ENCODE assay signal across 1 cellular context in the genomic region with DNA sequence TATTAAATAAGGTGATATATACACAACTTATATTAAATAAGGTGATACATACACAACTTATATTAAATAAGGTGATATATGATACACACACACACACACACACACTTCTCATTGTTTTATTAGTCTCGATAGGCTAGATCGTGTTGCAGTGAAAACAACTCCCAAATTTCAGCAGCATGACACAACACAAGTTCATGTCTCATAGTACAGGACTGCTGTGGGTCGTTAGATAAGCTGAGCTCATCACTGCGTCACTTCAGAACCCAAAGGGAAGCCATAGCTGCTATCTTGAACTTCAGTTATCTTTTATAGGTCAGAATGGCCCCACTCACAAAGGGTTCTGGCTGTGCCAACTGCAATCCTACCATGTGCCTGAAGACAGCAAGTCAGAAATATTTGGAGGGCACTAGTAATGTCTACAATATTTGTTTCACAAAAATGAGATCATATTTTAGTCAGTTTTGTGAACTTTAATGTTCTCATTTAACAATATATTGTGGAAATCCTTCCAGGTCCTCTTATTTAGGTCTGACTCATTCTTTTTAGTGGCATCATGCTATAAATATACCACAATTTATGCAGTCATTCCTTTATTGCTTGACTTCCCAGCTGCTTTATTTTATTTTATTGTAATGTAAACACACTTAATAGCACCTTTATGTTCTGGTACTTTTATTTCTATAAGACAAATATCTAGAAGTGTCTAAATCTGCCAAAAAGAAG.
TF ChIP-seq lines count a peak whose summit lies in the region.

No MANE protein-coding gene starts in this region.

TF ChIP-seq in HEK293, 187 proteins besides CTCF, POLR2A, EP300 and RAD21 (continued from another document):
- TF ChIP-seq ZNF423 (tag by site-specific recombination; IDR thresholded peaks at IDR 0.05) (no peak; the same call in 1 of the 2 replicates), SETDB1 (IDR thresholded peaks at IDR 0.05; ENCODE audit: insufficient read length, low read length) (no peak), SALL2 (tag by site-specific recombination; IDR thresholded peaks at IDR 0.05; ENCODE audit: borderline replicate concordance) (no peak), ZNF133 (tag by site-specific recombination; IDR thresholded peaks at IDR 0.05) (no peak), ZNF600 (tag by site-specific recombination; IDR thresholded peaks at IDR 0.05) (peak; percentile 69; the same call in 1 of the 2 replicates), ZFP69B (tag by site-specific recombination; IDR thresholded peaks at IDR 0.05) (peak; percentile 87), ZNF514 (tag by site-specific recombination; IDR thresholded peaks at IDR 0.05) (no peak), ZNF621 (tag by site-specific recombination; IDR thresholded peaks at IDR 0.05) (no peak), ZFP41 (tag by site-specific recombination; IDR thresholded peaks at IDR 0.05; ENCODE audit: borderline replicate concordance) (no peak), ZSCAN16 (tag by site-specific recombination; IDR thresholded peaks at IDR 0.05) (no peak), SCRT1 (tag by site-specific recombination; IDR thresholded peaks at IDR 0.05; ENCODE audit: borderline replicate concordance) (no peak; the same call in 1 of the 2 replicates), KLF10 (tag by site-specific recombination; IDR thresholded peaks at IDR 0.05) (peak; percentile 60), ZNF558 (tag by site-specific recombination; IDR thresholded peaks at IDR 0.05) (peak; percentile 64; the same call in 1 of the 2 replicates), IKZF3 (tag by site-specific recombination; IDR thresholded peaks at IDR 0.05) (peak; percentile 67), ZNF19 (tag by site-specific recombination; IDR thresholded peaks at IDR 0.05; ENCODE audit: low read depth) (no peak), ZNF555 (tag by site-specific recombination; conservative IDR thresholded peaks at IDR 0.05) (no peak), ZNF521 (tag by site-specific recombination; IDR thresholded peaks at IDR 0.05) (no peak), GFI1B (tag by site-specific recombination; IDR thresholded peaks at IDR 0.05) (0 out of 2 replicates have a peak, but pooled peaks have one; percentile 19), ZNF174 (tag by site-specific recombination; IDR thresholded peaks at IDR 0.05) (0 out of 2 replicates have a peak, but pooled peaks have one; percentile 50), ZNF776 (tag by site-specific recombination; IDR thresholded peaks at IDR 0.05; ENCODE audit: borderline replicate concordance) (no peak), ZNF830 (tag by site-specific recombination; IDR thresholded peaks at IDR 0.05; ENCODE audit: low read depth) (no peak), ZNF366 (tag by site-specific recombination; conservative IDR thresholded peaks at IDR 0.05) (peak; percentile 83), ZNF211 (tag by site-specific recombination; IDR thresholded peaks at IDR 0.05; ENCODE audit: low read depth) (no peak), FEZF1 (tag by site-specific recombination; IDR thresholded peaks at IDR 0.05) (peak; percentile 86), ZNF654 (tag by site-specific recombination; IDR thresholded peaks at IDR 0.05; ENCODE audit: low read depth) (peak; percentile 3), ZNF266 (tag by site-specific recombination; IDR thresholded peaks at IDR 0.05; ENCODE audit: low read depth) (no peak), ZNF24 (tag by site-specific recombination; IDR thresholded peaks at IDR 0.05) (peak; percentile 75), TRIM28 (IDR thresholded peaks at IDR 0.05; ENCODE audit: borderline replicate concordance, low read length) (no peak), ZNF157 (tag by site-specific recombination; IDR thresholded peaks at IDR 0.05) (no peak), ZNF701 (tag by site-specific recombination; IDR thresholded peaks at IDR 0.05) (no peak), ZNF658 (tag by site-specific recombination; IDR thresholded peaks at IDR 0.05) (no peak), ZNF585B (tag by site-specific recombination; IDR thresholded peaks at IDR 0.05) (no peak), ZNF350 (tag by site-specific recombination; IDR thresholded peaks at IDR 0.05) (no peak), ZNF335 (tag by site-specific recombination; conservative IDR thresholded peaks at IDR 0.05) (peak; percentile 90), ZNF837 (tag by site-specific recombination; IDR thresholded peaks at IDR 0.05) (no peak), ZNF23 (tag by site-specific recombination; IDR thresholded peaks at IDR 0.05; ENCODE audit: borderline replicate concordance) (no peak), ZSCAN30 (tag by site-specific recombination; IDR thresholded peaks at IDR 0.05) (no peak; the same call in 1 of the 2 replicates), OVOL3 (tag by site-specific recombination; IDR thresholded peaks at IDR 0.05) (peak; percentile 90), ZNF2 (tag by site-specific recombination; IDR thresholded peaks at IDR 0.05) (peak; percentile 47), ZNF354C (tag by site-specific recombination; IDR thresholded peaks at IDR 0.05; ENCODE audit: borderline replicate concordance, low read depth) (no peak), ZNF791 (tag by site-specific recombination; IDR thresholded peaks at IDR 0.05) (no peak), ZNF629 (tag by site-specific recombination; IDR thresholded peaks at IDR 0.05) (peak; percentile 99), ZNF561 (tag by site-specific recombination; IDR thresholded peaks at IDR 0.05; ENCODE audit: borderline replicate concordance) (peak; percentile 63), ZNF184 (tag by site-specific recombination; IDR thresholded peaks at IDR 0.05) (peak; percentile 36), ZNF121 (tag by site-specific recombination; IDR thresholded peaks at IDR 0.05) (0 out of 2 replicates have a peak, but pooled peaks have one; percentile 14), GLIS2 (tag by site-specific recombination; IDR thresholded peaks at IDR 0.05) (peak; percentile 52)
- TF ChIP-seq, protein P1, sequence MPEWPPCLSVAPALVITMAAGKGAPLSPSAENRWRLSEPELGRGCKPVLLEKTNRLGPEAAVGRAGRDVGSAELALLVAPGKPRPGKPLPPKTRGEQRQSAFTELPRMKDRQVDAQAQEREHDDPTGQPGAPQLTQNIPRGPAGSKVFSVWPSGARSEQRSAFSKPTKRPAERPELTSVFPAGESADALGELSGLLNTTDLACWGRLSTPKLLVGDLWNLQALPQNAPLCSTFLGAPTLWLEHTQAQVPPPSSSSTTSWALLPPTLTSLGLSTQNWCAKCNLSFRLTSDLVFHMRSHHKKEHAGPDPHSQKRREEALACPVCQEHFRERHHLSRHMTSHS (tag by site-specific recombination; IDR thresholded peaks at IDR 0.05) = peak; percentile 80
- TF ChIP-seq, protein P2, sequence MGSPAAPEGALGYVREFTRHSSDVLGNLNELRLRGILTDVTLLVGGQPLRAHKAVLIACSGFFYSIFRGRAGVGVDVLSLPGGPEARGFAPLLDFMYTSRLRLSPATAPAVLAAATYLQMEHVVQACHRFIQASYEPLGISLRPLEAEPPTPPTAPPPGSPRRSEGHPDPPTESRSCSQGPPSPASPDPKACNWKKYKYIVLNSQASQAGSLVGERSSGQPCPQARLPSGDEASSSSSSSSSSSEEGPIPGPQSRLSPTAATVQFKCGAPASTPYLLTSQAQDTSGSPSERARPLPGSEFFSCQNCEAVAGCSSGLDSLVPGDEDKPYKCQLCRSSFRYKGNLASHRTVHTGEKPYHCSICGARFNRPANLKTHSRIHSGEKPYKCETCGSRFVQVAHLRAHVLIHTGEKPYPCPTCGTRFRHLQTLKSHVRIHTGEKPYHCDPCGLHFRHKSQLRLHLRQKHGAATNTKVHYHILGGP (tag by site-specific recombination; IDR thresholded peaks at IDR 0.05) = peak; percentile 92
- TF ChIP-seq, protein P3, sequence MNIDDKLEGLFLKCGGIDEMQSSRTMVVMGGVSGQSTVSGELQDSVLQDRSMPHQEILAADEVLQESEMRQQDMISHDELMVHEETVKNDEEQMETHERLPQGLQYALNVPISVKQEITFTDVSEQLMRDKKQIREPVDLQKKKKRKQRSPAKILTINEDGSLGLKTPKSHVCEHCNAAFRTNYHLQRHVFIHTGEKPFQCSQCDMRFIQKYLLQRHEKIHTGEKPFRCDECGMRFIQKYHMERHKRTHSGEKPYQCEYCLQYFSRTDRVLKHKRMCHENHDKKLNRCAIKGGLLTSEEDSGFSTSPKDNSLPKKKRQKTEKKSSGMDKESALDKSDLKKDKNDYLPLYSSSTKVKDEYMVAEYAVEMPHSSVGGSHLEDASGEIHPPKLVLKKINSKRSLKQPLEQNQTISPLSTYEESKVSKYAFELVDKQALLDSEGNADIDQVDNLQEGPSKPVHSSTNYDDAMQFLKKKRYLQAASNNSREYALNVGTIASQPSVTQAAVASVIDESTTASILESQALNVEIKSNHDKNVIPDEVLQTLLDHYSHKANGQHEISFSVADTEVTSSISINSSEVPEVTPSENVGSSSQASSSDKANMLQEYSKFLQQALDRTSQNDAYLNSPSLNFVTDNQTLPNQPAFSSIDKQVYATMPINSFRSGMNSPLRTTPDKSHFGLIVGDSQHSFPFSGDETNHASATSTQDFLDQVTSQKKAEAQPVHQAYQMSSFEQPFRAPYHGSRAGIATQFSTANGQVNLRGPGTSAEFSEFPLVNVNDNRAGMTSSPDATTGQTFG (tag by site-specific recombination; IDR thresholded peaks at IDR 0.05; ENCODE audit: borderline replicate concordance) = no peak; the same call in 1 of the 2 replicates
- TF ChIP-seq, protein P4, sequence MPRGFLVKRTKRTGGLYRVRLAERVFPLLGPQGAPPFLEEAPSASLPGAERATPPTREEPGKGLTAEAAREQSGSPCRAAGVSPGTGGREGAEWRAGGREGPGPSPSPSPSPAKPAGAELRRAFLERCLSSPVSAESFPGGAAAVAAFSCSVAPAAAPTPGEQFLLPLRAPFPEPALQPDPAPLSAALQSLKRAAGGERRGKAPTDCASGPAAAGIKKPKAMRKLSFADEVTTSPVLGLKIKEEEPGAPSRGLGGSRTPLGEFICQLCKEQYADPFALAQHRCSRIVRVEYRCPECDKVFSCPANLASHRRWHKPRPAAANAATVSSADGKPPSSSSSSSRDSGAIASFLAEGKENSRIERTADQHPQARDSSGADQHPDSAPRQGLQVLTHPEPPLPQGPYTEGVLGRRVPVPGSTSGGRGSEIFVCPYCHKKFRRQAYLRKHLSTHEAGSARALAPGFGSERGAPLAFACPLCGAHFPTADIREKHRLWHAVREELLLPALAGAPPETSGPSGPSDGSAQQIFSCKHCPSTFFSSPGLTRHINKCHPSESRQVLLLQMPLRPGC (tag by site-specific recombination; IDR thresholded peaks at IDR 0.05) = peak; percentile 95
- TF ChIP-seq, protein P5, sequence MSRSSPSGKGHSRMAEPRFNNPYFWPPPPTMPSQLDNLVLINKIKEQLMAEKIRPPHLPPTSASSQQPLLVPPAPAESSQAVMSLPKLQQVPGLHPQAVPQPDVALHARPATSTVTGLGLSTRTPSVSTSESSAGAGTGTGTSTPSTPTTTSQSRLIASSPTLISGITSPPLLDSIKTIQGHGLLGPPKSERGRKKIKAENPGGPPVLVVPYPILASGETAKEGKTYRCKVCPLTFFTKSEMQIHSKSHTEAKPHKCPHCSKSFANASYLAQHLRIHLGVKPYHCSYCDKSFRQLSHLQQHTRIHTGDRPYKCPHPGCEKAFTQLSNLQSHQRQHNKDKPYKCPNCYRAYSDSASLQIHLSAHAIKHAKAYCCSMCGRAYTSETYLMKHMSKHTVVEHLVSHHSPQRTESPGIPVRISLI (tag by site-specific recombination; IDR thresholded peaks at IDR 0.05) = no peak
- TF ChIP-seq, protein P6, sequence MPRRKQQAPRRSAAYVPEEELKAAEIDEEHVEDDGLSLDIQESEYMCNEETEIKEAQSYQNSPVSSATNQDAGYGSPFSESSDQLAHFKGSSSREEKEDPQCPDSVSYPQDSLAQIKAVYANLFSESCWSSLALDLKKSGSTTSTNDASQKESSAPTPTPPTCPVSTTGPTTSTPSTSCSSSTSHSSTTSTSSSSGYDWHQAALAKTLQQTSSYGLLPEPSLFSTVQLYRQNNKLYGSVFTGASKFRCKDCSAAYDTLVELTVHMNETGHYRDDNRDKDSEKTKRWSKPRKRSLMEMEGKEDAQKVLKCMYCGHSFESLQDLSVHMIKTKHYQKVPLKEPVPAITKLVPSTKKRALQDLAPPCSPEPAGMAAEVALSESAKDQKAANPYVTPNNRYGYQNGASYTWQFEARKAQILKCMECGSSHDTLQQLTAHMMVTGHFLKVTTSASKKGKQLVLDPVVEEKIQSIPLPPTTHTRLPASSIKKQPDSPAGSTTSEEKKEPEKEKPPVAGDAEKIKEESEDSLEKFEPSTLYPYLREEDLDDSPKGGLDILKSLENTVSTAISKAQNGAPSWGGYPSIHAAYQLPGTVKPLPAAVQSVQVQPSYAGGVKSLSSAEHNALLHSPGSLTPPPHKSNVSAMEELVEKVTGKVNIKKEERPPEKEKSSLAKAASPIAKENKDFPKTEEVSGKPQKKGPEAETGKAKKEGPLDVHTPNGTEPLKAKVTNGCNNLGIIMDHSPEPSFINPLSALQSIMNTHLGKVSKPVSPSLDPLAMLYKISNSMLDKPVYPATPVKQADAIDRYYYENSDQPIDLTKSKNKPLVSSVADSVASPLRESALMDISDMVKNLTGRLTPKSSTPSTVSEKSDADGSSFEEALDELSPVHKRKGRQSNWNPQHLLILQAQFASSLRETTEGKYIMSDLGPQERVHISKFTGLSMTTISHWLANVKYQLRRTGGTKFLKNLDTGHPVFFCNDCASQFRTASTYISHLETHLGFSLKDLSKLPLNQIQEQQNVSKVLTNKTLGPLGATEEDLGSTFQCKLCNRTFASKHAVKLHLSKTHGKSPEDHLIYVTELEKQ (tag by site-specific recombination; IDR thresholded peaks at IDR 0.05; ENCODE audit: borderline replicate concordance) = peak; percentile 95
- TF ChIP-seq, protein P7, sequence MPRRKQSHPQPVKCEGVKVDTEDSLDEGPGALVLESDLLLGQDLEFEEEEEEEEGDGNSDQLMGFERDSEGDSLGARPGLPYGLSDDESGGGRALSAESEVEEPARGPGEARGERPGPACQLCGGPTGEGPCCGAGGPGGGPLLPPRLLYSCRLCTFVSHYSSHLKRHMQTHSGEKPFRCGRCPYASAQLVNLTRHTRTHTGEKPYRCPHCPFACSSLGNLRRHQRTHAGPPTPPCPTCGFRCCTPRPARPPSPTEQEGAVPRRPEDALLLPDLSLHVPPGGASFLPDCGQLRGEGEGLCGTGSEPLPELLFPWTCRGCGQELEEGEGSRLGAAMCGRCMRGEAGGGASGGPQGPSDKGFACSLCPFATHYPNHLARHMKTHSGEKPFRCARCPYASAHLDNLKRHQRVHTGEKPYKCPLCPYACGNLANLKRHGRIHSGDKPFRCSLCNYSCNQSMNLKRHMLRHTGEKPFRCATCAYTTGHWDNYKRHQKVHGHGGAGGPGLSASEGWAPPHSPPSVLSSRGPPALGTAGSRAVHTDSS (tag by site-specific recombination; IDR thresholded peaks at IDR 0.05) = peak; percentile 30; the same call in 1 of the 2 replicates
